ENCODE assay signal across 8 cellular contexts in genomic region chr2:27016801-27017325, GRCh38. TPM values are rescaled to one million over a fixed set of nuclear protein-coding genes. Genes with fewer than 3 reads are reported as not detected.
DNase-seq lines count a peak whose midpoint lies in the region; ATAC-seq and TF ChIP-seq lines count a peak whose summit lies in the region.

No MANE protein-coding gene starts in this region.

- no peaks in the 10 kb centered on the region for H3K9me3 ChIP-seq in left lung

- H3K4me1 ChIP-seq in left lung: peaks cover 7 to 12% of the 10 kb centered on the region in 2 donors

- no peak overlapping the region for H3K27ac ChIP-seq in coronary artery
- H3K27ac ChIP-seq in left lung: peak overlapping the region in 1 of 2 donors; percentile 19

- intact Hi-C loops in left lung (cut with DNase I): loop anchor here in 1 of 2 donors (5.0 to 10.0 kb wide), 2 partner anchors 50 to 172 kb away; partner anchors contain the start of gene DPYSL5

- TF ChIP-seq CTCF in GM12873 (IDR thresholded peaks at IDR 0.05; ENCODE audit: insufficient read depth, low read depth, low read length, missing control alignments) (peak; percentile 68), WI38 (IDR thresholded peaks at IDR 0.05; ENCODE audit: low read depth, low read length) (peak; percentile 53; the same call in 1 of the 2 replicates), coronary artery (IDR thresholded peaks at IDR 0.05) (peak; percentile 29), left lung (IDR thresholded peaks at IDR 0.05) (peak; percentile 59 to 61)

- ATAC-seq in left lung (peak; percentile 69), HG03135 (IDR thresholded peaks at IDR 0.05; ENCODE audit: unreplicated experiment) (no peak)

- H3K36me3 ChIP-seq in left lung: no peaks in the 10 kb centered on the region

- H3K27me3 ChIP-seq in left lung: no peaks in the 10 kb centered on the region

- DNase-seq in A172 (ENCODE audit: low spot score) (peak; percentile 86), NCI-H2029 treated with DMSO at 0.1 percent for 48 hours (lab: John Stamatoyannopoulos, UW) (peak; percentile 18), coronary artery (ENCODE audit: low spot score) (no peak), left lung (no peak)
- peak; percentile 24 for DNase-seq in stimulated activated CD8-positive, alpha-beta memory T cell treated with anti-CD3 and anti-CD28 coated beads, Interleukin-4, amount 100 ng/mL, for 24 hours (ENCODE audit: low read depth)

- H3K4me3 ChIP-seq in WI38 (ENCODE audit: low read depth, low read length): no peak overlapping the region
- no peak overlapping the region for H3K4me3 ChIP-seq in coronary artery
- H3K4me3 ChIP-seq in left lung: no peak overlapping the region

RNA-seq across cellular contexts. Expression of gene TMEM214, which starts 15.9 kb away (rescaled TPM):
- total RNA-seq in A172 (2014; rRNA removed; shearing (Covaris generic)): 53.8 and 57.7 TPM in 2 replicates
- total RNA-seq in left lung: 100 to 1,000 TPM in 1 of 2 donors, 10 to 100 TPM in 1; 84.6 to 105 TPM

RNA-seq across cellular contexts. Expression of gene AGBL5, which starts 34.6 kb away (rescaled TPM):
- total RNA-seq in A172 (2014; rRNA removed; shearing (Covaris generic)): 41.4 and 44.3 TPM in 2 replicates
- 10 to 100 TPM; 12.0 to 20.6 TPM for total RNA-seq in left lung

RNA-seq across cellular contexts. Expression of gene MAPRE3, which starts 46.4 kb away (rescaled TPM):
- total RNA-seq in A172 (2014; rRNA removed; shearing (Covaris generic)): 7.1 and 9.7 TPM in 2 replicates
- 10 to 100 TPM; 13.5 to 23.5 TPM for total RNA-seq in left lung

RNA-seq across cellular contexts. Expression of gene OST4, which starts 54.6 kb away (rescaled TPM):
- 334 and 356 TPM in 2 replicates for total RNA-seq in A172 (2014; rRNA removed; shearing (Covaris generic))
- total RNA-seq in left lung: 100 to 1,000 TPM; 294 to 407 TPM

Comparison
In these comparisons a context has a peak if more than half of its experiments do, and no peak if none do; other contexts are left out.
1. DNase-seq: peak in A172 (single experiment), NCI-H2029 treated with DMSO at 0.1 percent for 48 hours (single experiment) and stimulated activated CD8-positive, alpha-beta memory T cell treated with anti-CD3 and anti-CD28 coated beads, Interleukin-4, amount 100 ng/mL, for 24 hours (single experiment); none in coronary artery (single experiment) and left lung (0 of 2).
2. Peak in every context shown above with its lines, with median percentiles within 50 percentile points of each other: CTCF ChIP-seq.